8 cellular contexts compared by ENCODE assay signal in the genomic region with DNA sequence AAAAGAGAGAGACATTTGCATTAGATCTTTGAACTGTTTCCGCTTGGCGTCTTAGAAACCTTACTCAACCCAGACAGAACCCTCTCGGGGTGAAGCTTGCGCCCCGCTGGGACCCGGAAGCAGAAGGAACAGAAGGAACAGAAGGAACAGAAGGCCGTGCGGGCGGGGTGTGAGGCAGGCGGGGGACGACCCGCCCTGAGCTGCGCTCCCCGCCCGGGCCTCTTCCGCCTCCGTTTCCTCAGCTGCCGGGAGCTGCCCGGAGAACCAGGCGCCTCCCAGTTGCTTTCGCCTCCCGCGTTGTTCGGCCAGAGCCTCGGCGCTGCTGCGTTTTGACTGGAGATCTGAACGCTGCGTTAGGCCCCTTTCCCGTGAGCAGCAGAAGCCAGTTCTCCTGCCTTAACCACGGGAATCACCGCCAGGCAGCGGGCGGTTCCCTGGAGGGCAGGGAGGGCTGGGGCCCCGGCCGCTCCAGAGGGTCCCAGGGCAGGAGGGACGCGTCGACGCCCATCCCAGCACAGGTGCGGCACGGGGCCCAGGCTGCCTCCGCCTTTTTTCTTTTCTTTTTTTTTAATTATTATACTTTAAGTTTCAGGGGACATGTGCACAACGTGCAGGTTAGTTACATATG. TPM values are rescaled to one million over a fixed set of nuclear protein-coding genes. Genes with fewer than 3 reads are reported as not detected.
DNase-seq lines count a peak whose midpoint lies in the region; ATAC-seq and TF ChIP-seq lines count a peak whose summit lies in the region.

No MANE protein-coding gene starts in this region.

- peak overlapping the region in 1 of 5 donors; percentile 25 for H3K9ac ChIP-seq in subcutaneous abdominal adipose tissue (ENCODE audit: low read length in 5 of 5)

- H3K4me3 Mint-ChIP-seq in effector memory CD8-positive, alpha-beta T cell, result peak overlapping the region; percentile 58 to 73

- no peaks in the 10 kb centered on the region for H3K36me3 ChIP-seq in subcutaneous abdominal adipose tissue (ENCODE audit: control insufficient read depth in 5 of 5, insufficient read depth in 5 of 5, low read length in 5 of 5)
- H3K36me3 ChIP-seq in adrenal gland (replicated peaks in 1 of 2), result no peaks in the 10 kb centered on the region

- H3K27ac ChIP-seq in subcutaneous abdominal adipose tissue (ENCODE audit: low read depth, low read length) (no peak overlapping the region), adrenal gland (no peak overlapping the region)

- H3K27me3 ChIP-seq in subcutaneous abdominal adipose tissue (ENCODE audit: control insufficient read depth in 5 of 5, insufficient read depth in 4 of 5, low read length in 5 of 5) (no peaks in the 10 kb centered on the region), adrenal gland (no peaks in the 10 kb centered on the region)

- DNase-seq in activated T-cell treated with anti-CD3 and anti-CD28 coated beads, Interleukin-2, amount 50 U/mL, for 1 hour, result peak; percentile 47
- DNase-seq in activated T-cell treated with anti-CD3 and anti-CD28 coated beads for 4 hours (no peak), SK-N-DZ (ENCODE audit: low spot score) (peak; percentile 61), DMS79 treated with DMSO at 0.1 percent for 48 hours (lab: John Stamatoyannopoulos, UW) (no peak), AML-193 (lab: John Stamatoyannopoulos, UW) (no peak), adrenal gland (no peak)
- DNase-seq in effector memory CD8-positive, alpha-beta T cell, result peak in 1 of 3 experiments; percentile 23

- peaks cover 0 to 8% (median 5%) of the 10 kb centered on the region in 5 donors for H3K4me1 ChIP-seq in subcutaneous abdominal adipose tissue (ENCODE audit: control insufficient read depth in 5 of 5, insufficient read depth in 5 of 5, low read length in 5 of 5)
- no peaks in the 10 kb centered on the region for H3K4me1 ChIP-seq in adrenal gland (replicated peaks in 1 of 2)

- no peak for TF ChIP-seq POLR2A in adrenal gland (IDR thresholded peaks at IDR 0.05)

- H3K4me3 ChIP-seq in subcutaneous abdominal adipose tissue (ENCODE audit: low read depth in 1 of 5, low read length in 5 of 5) (peak overlapping the region in 3 of 5 donors; percentile 22 to 49 (median 41)), adrenal gland (no peak overlapping the region)

- peaks cover 0 to 5% of the 10 kb centered on the region in 2 donors for H3K27me3 Mint-ChIP-seq in effector memory CD8-positive, alpha-beta T cell

- peaks cover 4 to 7% of the 10 kb centered on the region in 2 donors for H3K9me3 Mint-ChIP-seq in effector memory CD8-positive, alpha-beta T cell

- 64 to 86% (median 74%) methylated on average over 41 to 44 of the region's 44 CpGs for WGBS in adrenal gland, 4 donors

- H3K36me3 Mint-ChIP-seq in effector memory CD8-positive, alpha-beta T cell (ENCODE audit: insufficient read depth), result no peaks in the 10 kb centered on the region

- peak overlapping the region; percentile 74 to 88 for H3K27ac Mint-ChIP-seq in effector memory CD8-positive, alpha-beta T cell

- H3K4me1 Mint-ChIP-seq in effector memory CD8-positive, alpha-beta T cell (ENCODE audit: low read depth in 2 of 2), result no peaks in the 10 kb centered on the region

- no peaks in the 10 kb centered on the region for H3K9me3 ChIP-seq in subcutaneous abdominal adipose tissue (ENCODE audit: control insufficient read depth in 5 of 5, low read length in 5 of 5)
- H3K9me3 ChIP-seq in adrenal gland (replicated peaks in 1 of 3), result no peaks in the 10 kb centered on the region

- no peak for TF ChIP-seq CTCF in adrenal gland (IDR thresholded peaks at IDR 0.05)

- peak; percentile 93 for ATAC-seq in effector memory CD8-positive, alpha-beta T cell (replicated peaks)

- intact Hi-C loops in adrenal gland (cut with DNase I), result no loop called here

RNA-seq across cellular contexts. Expression of gene MMP17, which starts 19.3 kb away (rescaled TPM):
- polyA plus RNA-seq in SK-N-DZ (2014; cell fraction: cytosol; rRNA removed), result 58.1 and 70.5 TPM in 2 replicates
- 85.7 and 155 TPM in 2 replicates for polyA plus RNA-seq in SK-N-DZ (2014; cell fraction: nucleus; rRNA removed)
- 1 to 10 TPM in 4 of 8 donors, under 1 TPM in 3, not detected in 1; 0.32 to 3.9 (median 1.1) TPM for total RNA-seq in adrenal gland
- 10 to 100 TPM in 1 of 3 donors, 1 to 10 TPM in 1, under 1 TPM in 1; 0.46 to 16.5 (median 5.7) TPM for polyA plus RNA-seq in adrenal gland

Comparison
In these comparisons a context has a peak if more than half of its experiments do, and no peak if none do; other contexts are left out.
1. DNase-seq: peak in activated T-cell treated with anti-CD3 and anti-CD28 coated beads, Interleukin-2, amount 50 U/mL, for 1 hour (single experiment) and SK-N-DZ (single experiment); none in activated T-cell treated with anti-CD3 and anti-CD28 coated beads for 4 hours (single experiment), DMS79 treated with DMSO at 0.1 percent for 48 hours (single experiment), AML-193 (0 of 2) and adrenal gland (0 of 7).
2. H3K4me3 ChIP-seq: peak in subcutaneous abdominal adipose tissue (3 of 5); none in adrenal gland (0 of 4).